In genomic region chr12:89433634-89434033, GRCh38 we compare ENCODE assay signal across 23 cellular contexts.
DNase-seq lines count a peak whose midpoint lies in the region; ATAC-seq, FAIRE-seq and TF ChIP-seq lines count a peak whose summit lies in the region.
"Had no signal": no experiment of that assay in that cellular context is flagged by ENCODE, and none has a peak within 500 bp of the region (broad histone marks: within the 10 kb centered on the region; RNA-seq: fewer than 3 reads in every experiment).

No MANE protein-coding gene starts in this region.

- H2BK120ac ChIP-seq in IMR-90 (ENCODE audit: low read depth, low read length) (peak overlapping the region; percentile 0; the same call in 1 of the 2 replicates), mesenchymal stem cell (ENCODE audit: low read depth, low read length) (no peak overlapping the region)

- no peak overlapping the region for H2AFZ ChIP-seq in IMR-90 (replicated peaks; ENCODE audit: low read length, poor library complexity)
- no peak overlapping the region for H2AFZ ChIP-seq in astrocyte (ENCODE audit: low read depth, low read length)
- no peak overlapping the region for H2AFZ ChIP-seq in mesenchymal stem cell (ENCODE audit: low read depth, low read length)

- no peaks in the 10 kb centered on the region for H4K20me1 ChIP-seq in IMR-90 (ENCODE audit: insufficient read depth, low read length)
- H4K20me1 ChIP-seq in astrocyte (ENCODE audit: insufficient read depth, low read length): no peaks in the 10 kb centered on the region

- H2BK5ac ChIP-seq in IMR-90 (ENCODE audit: low read depth, low read length, poor library complexity, severe bottlenecking) (no peak overlapping the region), mesenchymal stem cell (ENCODE audit: low read depth, low read length, poor library complexity, severe bottlenecking) (no peak overlapping the region)

- no peak for TF ChIP-seq RAD21 in IMR-90 (IDR thresholded peaks at IDR 0.05; ENCODE audit: low read length)

- H3K18ac ChIP-seq in IMR-90 (ENCODE audit: low read depth, low read length): no peak overlapping the region
- H3K18ac ChIP-seq in mesenchymal stem cell (ENCODE audit: low read depth in 1 of 2, low read length in 2 of 2): no peak overlapping the region

- TF ChIP-seq CTCF in IMR-90 (conservative IDR thresholded peaks at IDR 0.05; ENCODE audit: low read depth, low read length): no peak
- TF ChIP-seq CTCF in astrocyte (IDR thresholded peaks at IDR 0.05; ENCODE audit: insufficient read depth, low read depth, low read length): no peak
- no peak for TF ChIP-seq CTCF in Peyer's patch (IDR thresholded peaks at IDR 0.05)

- H3K4me1 ChIP-seq in IMR-90 (ENCODE audit: control insufficient read depth, insufficient read depth, low read length): no peaks in the 10 kb centered on the region
- H3K4me1 ChIP-seq in astrocyte (ENCODE audit: insufficient read depth, low read length): no peaks in the 10 kb centered on the region
- peaks cover 2% of the 10 kb centered on the region for H3K4me1 ChIP-seq in mesenchymal stem cell (ENCODE audit: control insufficient read depth, insufficient read depth, low read depth, low read length)
- H3K4me1 ChIP-seq in Peyer's patch: no peaks in the 10 kb centered on the region
- H3K4me1 ChIP-seq: lower lobe of right lung, sigmoid colon had no signal

- H3K27ac ChIP-seq in IMR-90 (ENCODE audit: insufficient read depth, low read length): no peak overlapping the region
- H3K27ac ChIP-seq in astrocyte (ENCODE audit: low read depth, low read length): no peak overlapping the region
- H3K27ac ChIP-seq in mesenchymal stem cell (ENCODE audit: low read length, poor library complexity, severe bottlenecking): no peak overlapping the region
- no peak overlapping the region for H3K27ac ChIP-seq in Peyer's patch
- H3K27ac ChIP-seq: lower lobe of right lung, sigmoid colon, SK-N-MC had no signal

- peak overlapping the region; percentile 39; the same call in 1 of the 2 replicates for H4K5ac ChIP-seq in IMR-90 (ENCODE audit: low read depth, low read length)

- H3K4me2 ChIP-seq in IMR-90 (ENCODE audit: low read depth, low read length) (no peak overlapping the region), astrocyte (ENCODE audit: low read length) (no peak overlapping the region), mesenchymal stem cell (ENCODE audit: low read length, poor library complexity, severe bottlenecking) (no peak overlapping the region)

- H3K4ac ChIP-seq in IMR-90 (ENCODE audit: low read depth, low read length) (no peak overlapping the region), mesenchymal stem cell (ENCODE audit: low read depth in 1 of 2, low read length in 2 of 2) (no peak overlapping the region)

- H3K9ac ChIP-seq in IMR-90 (ENCODE audit: low read depth, low read length): no peak overlapping the region
- H3K9ac ChIP-seq in astrocyte (ENCODE audit: low read length): no peak overlapping the region
- H3K9ac ChIP-seq in mesenchymal stem cell (ENCODE audit: low read length): peak overlapping the region; percentile 28

- CTCF ChIA-PET in IMR-90 (lab: Yijun Ruan, JAX): no interaction called here

- FAIRE-seq in astrocyte (lab: Jason Lieb, UNC): no peak
- FAIRE-seq in HTR-8/SVneo (lab: Jason Lieb, UNC): no peak

- H3K23ac ChIP-seq in IMR-90 (ENCODE audit: low read depth, low read length) (no peak overlapping the region), mesenchymal stem cell (ENCODE audit: low read length in 2 of 2) (no peak overlapping the region)

- H2BK15ac ChIP-seq in IMR-90 (ENCODE audit: low read depth, low read length): peak overlapping the region; percentile 14; the same call in 1 of the 3 replicates
- H2BK15ac ChIP-seq in mesenchymal stem cell (ENCODE audit: low read depth, poor library complexity, severe bottlenecking): no peak overlapping the region

- H3K4me1 Mint-ChIP-seq in astrocyte (ENCODE audit: low read depth, unreplicated experiment): peaks cover 14% of the 10 kb centered on the region

- H4K91ac ChIP-seq in IMR-90 (ENCODE audit: insufficient read depth, low read depth, low read length) (no peak overlapping the region), mesenchymal stem cell (ENCODE audit: low read length) (no peak overlapping the region)

- no peaks in the 10 kb centered on the region for H3K9me3 Mint-ChIP-seq in astrocyte (ENCODE audit: unreplicated experiment)
- H3K9me3 Mint-ChIP-seq: HFFc6 had no signal

- no peak overlapping the region for H3K4me3 Mint-ChIP-seq in astrocyte (ENCODE audit: unreplicated experiment)
- H3K4me3 Mint-ChIP-seq: activated CD8-positive, alpha-beta T cell treated with anti-CD3 and anti-CD28 coated beads for 36 hours; CD8-positive, alpha-beta T cell; HFFc6; neural crest cell; WTC11 had no signal

- no peak overlapping the region for H3K56ac ChIP-seq in IMR-90 (ENCODE audit: extremely low read depth, insufficient read depth, low read length)

- 83% methylated on average over 1 of the region's 4 CpGs; no CpG with 5 or more reads in 1 of the 2 experiments for WGBS in IMR-90 (ENCODE audit: extremely low coverage in 2 of 2, insufficient read length in 1 of 2), 2 experiments
- 84% methylated on average over 4 of the region's 4 CpGs for WGBS in mesenchymal stem cell

- H3K27me3 ChIP-seq in IMR-90 (ENCODE audit: control insufficient read depth, insufficient read depth, low read length) (no peaks in the 10 kb centered on the region), astrocyte (ENCODE audit: insufficient read depth, low read length) (no peaks in the 10 kb centered on the region), mesenchymal stem cell (ENCODE audit: control insufficient read depth in 1 of 2, insufficient read depth in 1 of 2, low read length in 2 of 2) (no peaks in the 10 kb centered on the region), Peyer's patch (no peaks in the 10 kb centered on the region)
- H3K27me3 ChIP-seq: sigmoid colon had no signal

- H3K9me3 ChIP-seq in IMR-90 (ENCODE audit: control insufficient read depth, insufficient read depth, low read length) (no peaks in the 10 kb centered on the region), astrocyte (ENCODE audit: insufficient read depth, low read depth, low read length) (no peaks in the 10 kb centered on the region), mesenchymal stem cell (ENCODE audit: control insufficient read depth, low read length) (no peaks in the 10 kb centered on the region), Peyer's patch (no peaks in the 10 kb centered on the region)
- H3K9me3 ChIP-seq: lower lobe of right lung, sigmoid colon had no signal

- intact Hi-C loops in IMR-90 (cut with micrococcal nuclease): no loop called here

- TF ChIP-seq POLR2A in IMR-90 (IDR thresholded peaks at IDR 0.05; ENCODE audit: low read depth, low read length) (no peak), Peyer's patch (IDR thresholded peaks at IDR 0.05) (no peak)

- no peak overlapping the region for H4K8ac ChIP-seq in IMR-90 (ENCODE audit: low read depth in 2 of 2, low read length in 2 of 2)
- no peak overlapping the region for H4K8ac ChIP-seq in mesenchymal stem cell (ENCODE audit: low read length)

- no peaks in the 10 kb centered on the region for H3K9me1 ChIP-seq in IMR-90 (ENCODE audit: insufficient read depth, low read length)

- DNase-seq in CD1c-positive myeloid dendritic cell (ENCODE audit: extremely low spot score) (peak; percentile 57), IMR-90 (peak; percentile 47), astrocyte (ENCODE audit: low read depth) (peak; percentile 42), mesenchymal stem cell (no peak), HTR-8/SVneo (ENCODE audit: insufficient read length, low spot score) (no peak), Peyer's patch (no peak), glomerular visceral epithelial cell (ENCODE audit: extremely low spot score) (no peak)
- DNase-seq: activated CD8-positive, alpha-beta T cell treated with anti-CD3 and anti-CD28 coated beads for 36 hours; amniotic stem cell; CD8-positive, alpha-beta T cell; HFFc6; lower lobe of right lung; MM.1S; NCI-H1694; NCI-H510A treated with DMSO at 0.1 percent for 48 hours; RPMI8226; sigmoid colon; stimulated activated CD8-positive, alpha-beta memory T cell treated with anti-CD3 and anti-CD28 coated beads, Interleukin-4, amount 100 ng/mL, for 48 hours; trophoblast cell had no signal

- H2AK5ac ChIP-seq in IMR-90 (ENCODE audit: low read depth, low read length): 0 out of 2 replicates have a peak overlapping the region, but pooled peaks have one; percentile 3
- no peak overlapping the region for H2AK5ac ChIP-seq in mesenchymal stem cell (ENCODE audit: low read length, severe bottlenecking)

- peaks cover 3 to 4% of the 10 kb centered on the region in 2 experiments; a peak in 1 of 4 replicates for H3K79me1 ChIP-seq in IMR-90 (ENCODE audit: low read depth in 1 of 2, low read length in 2 of 2)
- no peaks in the 10 kb centered on the region for H3K79me1 ChIP-seq in mesenchymal stem cell (replicated peaks; ENCODE audit: low read length, poor library complexity, severe bottlenecking)

- H3K36me3 Mint-ChIP-seq in astrocyte (ENCODE audit: low read depth, unreplicated experiment): peaks cover 3% of the 10 kb centered on the region

- no peak overlapping the region for H2AK9ac ChIP-seq in IMR-90 (replicated peaks; ENCODE audit: low read depth, low read length, poor library complexity)

- ATAC-seq in IMR-90 (ENCODE audit: low read depth): no peak; the same call in 1 of the 2 replicates
- ATAC-seq: activated CD8-positive, alpha-beta T cell treated with anti-CD3 and anti-CD28 coated beads for 36 hours; CD8-positive, alpha-beta T cell; lower lobe of right lung; WTC11 had no signal

- dilution Hi-C loops in IMR-90 (cut with HindIII; ENCODE audit: low sequenced_read_pairs, unreplicated experiment): no loop called here

- H3K14ac ChIP-seq in IMR-90 (replicated peaks; ENCODE audit: low read depth, low read length): no peak overlapping the region; the same call in 1 of the 2 replicates
- H3K14ac ChIP-seq in mesenchymal stem cell (ENCODE audit: low read length in 2 of 2): no peak overlapping the region

- H3K27ac Mint-ChIP-seq in astrocyte (ENCODE audit: unreplicated experiment): peak overlapping the region; percentile 68
- H3K27ac Mint-ChIP-seq: activated CD8-positive, alpha-beta T cell treated with anti-CD3 and anti-CD28 coated beads for 36 hours; CD8-positive, alpha-beta T cell; HFFc6; WTC11 had no signal

- POLR2A ChIA-PET in IMR-90 (lab: Charles Lee; ENCODE audit: unreplicated experiment): no interaction called here

- H2BK12ac ChIP-seq in mesenchymal stem cell (ENCODE audit: low read length in 2 of 2): no peak overlapping the region

- H2BK20ac ChIP-seq in IMR-90 (ENCODE audit: low read depth, low read length): no peak overlapping the region

- in situ Hi-C loops in IMR-90 (cut with MboI; ENCODE audit: low sequenced_read_pairs): no loop called here

- H3K79me2 ChIP-seq in astrocyte (ENCODE audit: insufficient read depth, low read length): no peaks in the 10 kb centered on the region

- no peaks in the 10 kb centered on the region for H3K27me3 Mint-ChIP-seq in astrocyte (ENCODE audit: low read depth, unreplicated experiment)
- H3K27me3 Mint-ChIP-seq: activated CD8-positive, alpha-beta T cell treated with anti-CD3 and anti-CD28 coated beads for 36 hours had no signal

- H3K4me3 ChIP-seq in IMR-90 (ENCODE audit: insufficient read depth, low read depth, low read length) (no peak overlapping the region), astrocyte (ENCODE audit: insufficient read depth, low read depth, low read length) (no peak overlapping the region), mesenchymal stem cell (ENCODE audit: insufficient read depth in 1 of 2, low read depth in 1 of 2, low read length in 2 of 2) (no peak overlapping the region), Peyer's patch (no peak overlapping the region)
- H3K4me3 ChIP-seq: coronary artery, lower lobe of right lung, sigmoid colon, SK-N-MC had no signal

- H3K36me3 ChIP-seq in IMR-90 (ENCODE audit: control insufficient read depth, insufficient read depth, low read length) (no peaks in the 10 kb centered on the region), astrocyte (ENCODE audit: insufficient read depth, low read length) (no peaks in the 10 kb centered on the region), mesenchymal stem cell (ENCODE audit: control insufficient read depth in 1 of 2, insufficient read depth in 2 of 2, low read depth in 1 of 2, low read length in 2 of 2) (no peaks in the 10 kb centered on the region), Peyer's patch (no peaks in the 10 kb centered on the region)
- H3K36me3 ChIP-seq: lower lobe of right lung, sigmoid colon had no signal

- BruUV-seq in IMR-90 (replicated peaks; lab: Mats Ljungman, UMichigan): no TSS peak

Comparison
In these comparisons a context has a peak if more than half of its experiments do, and no peak if none do; other contexts are left out.
1. DNase-seq: peak in CD1c-positive myeloid dendritic cell (single experiment), IMR-90 (single experiment) and astrocyte (single experiment); none in mesenchymal stem cell (single experiment), HTR-8/SVneo (single experiment), Peyer's patch (0 of 3) and glomerular visceral epithelial cell (single experiment).